ENCODE assay signal across 21 cellular contexts in the genomic region with DNA sequence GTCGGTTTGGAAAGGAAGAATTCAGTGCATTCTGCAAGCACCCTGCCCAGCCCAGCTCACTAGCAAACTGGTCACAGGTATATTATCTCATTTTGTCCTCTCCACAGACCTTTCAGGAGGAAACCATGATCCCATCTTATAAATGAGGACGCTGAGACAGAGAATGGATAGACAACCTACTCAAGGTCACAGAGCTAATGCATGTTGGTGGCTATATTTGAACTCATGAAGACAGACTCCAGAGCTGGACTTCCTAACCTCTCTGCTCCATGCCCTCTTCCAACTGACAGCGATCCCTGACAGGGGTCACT. TPM values are rescaled to one million over a fixed set of nuclear protein-coding genes. Genes with fewer than 3 reads are reported as not detected.
"Had no signal": no experiment of that assay in that cellular context is flagged by ENCODE, and none has a peak within 500 bp of the region (broad histone marks: within the 10 kb centered on the region; RNA-seq: fewer than 3 reads in every experiment).

No MANE protein-coding gene starts in this region.

- H3K9me3 ChIP-seq: ascending aorta, gastrocnemius medialis, heart left ventricle, left lung, thyroid gland had no signal

- H3K36me3 Mint-ChIP-seq: activated naive CD4-positive, alpha-beta T cell treated with anti-CD3 and anti-CD28 coated beads, Interleukin-2, amount 10 ng/mL, durations not matched to agents 7 days and 5 days; neural progenitor cell had no signal

- H3K4me1 Mint-ChIP-seq: activated CD4-positive, alpha-beta memory T cell treated with anti-CD3 and anti-CD28 coated beads, Interleukin-2, amount 10 ng/mL, durations not matched to agents 7 days and 5 days; activated naive CD4-positive, alpha-beta T cell treated with anti-CD3 and anti-CD28 coated beads, Interleukin-2, amount 10 ng/mL, durations not matched to agents 7 days and 5 days; central memory CD8-positive, alpha-beta T cell; neural progenitor cell had no signal

- H3K27ac Mint-ChIP-seq: activated CD4-positive, alpha-beta memory T cell treated with anti-CD3 and anti-CD28 coated beads, Interleukin-2, amount 10 ng/mL, durations not matched to agents 7 days and 5 days; activated naive CD4-positive, alpha-beta T cell treated with anti-CD3 and anti-CD28 coated beads, Interleukin-2, amount 10 ng/mL, durations not matched to agents 7 days and 5 days; neural progenitor cell; progenitor cell of endocrine pancreas had no signal

- H3K27ac ChIP-seq: ascending aorta, coronary artery, gastrocnemius medialis, heart left ventricle, left lung, neural progenitor cell, thyroid gland had no signal

- DNase-seq: activated CD4-positive, alpha-beta memory T cell treated with anti-CD3 and anti-CD28 coated beads, Interleukin-2, amount 10 ng/mL, durations not matched to agents 7 days and 5 days; activated CD4-positive, CD25-positive, alpha-beta regulatory T cell; activated T-cell treated with anti-CD3 and anti-CD28 coated beads, Interleukin-2, amount 50 U/mL, for 4 hours; gastrocnemius medialis; heart left ventricle; left lung; midbrain; stimulated activated CD4-positive, alpha-beta T cell treated with anti-CD3 and anti-CD28 coated beads, Interleukin-12 subunit alpha, Interleukin-12 subunit beta, amount 100 ng/mL, for 4 hours; stimulated activated naive CD4-positive, alpha-beta T cell; T-helper 9 cell; thyroid gland had no signal

- H3K27me3 Mint-ChIP-seq: progenitor cell of endocrine pancreas had no signal

- H3K4me3 Mint-ChIP-seq: activated CD4-positive, alpha-beta memory T cell treated with anti-CD3 and anti-CD28 coated beads, Interleukin-2, amount 10 ng/mL, durations not matched to agents 7 days and 5 days; activated naive CD4-positive, alpha-beta T cell treated with anti-CD3 and anti-CD28 coated beads, Interleukin-2, amount 10 ng/mL, durations not matched to agents 7 days and 5 days; activated T-cell treated with anti-CD3 and anti-CD28 coated beads, Interleukin-2, amount 50 U/mL, for 4 hours; central memory CD8-positive, alpha-beta T cell; neural progenitor cell had no signal

- ATAC-seq: activated T-cell treated with anti-CD3 and anti-CD28 coated beads, Interleukin-2, amount 50 U/mL, for 4 hours; gastrocnemius medialis; heart left ventricle; left lung had no signal

- H3K9me3 Mint-ChIP-seq: activated CD4-positive, alpha-beta memory T cell treated with anti-CD3 and anti-CD28 coated beads, Interleukin-2, amount 10 ng/mL, durations not matched to agents 7 days and 5 days; activated naive CD4-positive, alpha-beta T cell treated with anti-CD3 and anti-CD28 coated beads, Interleukin-2, amount 10 ng/mL, durations not matched to agents 7 days and 5 days; activated T-cell treated with anti-CD3 and anti-CD28 coated beads, Interleukin-2, amount 50 U/mL, for 4 hours; central memory CD8-positive, alpha-beta T cell; neural progenitor cell had no signal

- H3K27me3 ChIP-seq: ascending aorta, gastrocnemius medialis, left lung, neural progenitor cell, thyroid gland had no signal

- H3K4me1 ChIP-seq: ascending aorta, gastrocnemius medialis, heart left ventricle, left lung, neural progenitor cell, thyroid gland had no signal

- H3K36me3 ChIP-seq: ascending aorta, gastrocnemius medialis, heart left ventricle, left lung, neural progenitor cell, thyroid gland had no signal

- H3K4me3 ChIP-seq: ascending aorta, coronary artery, gastrocnemius medialis, heart left ventricle, left lung, neural progenitor cell, thyroid gland had no signal

RNA-seq across cellular contexts. Expression of gene SERPINB5, which starts 29.5 kb away (rescaled TPM):
- total RNA-seq: activated CD4-positive, alpha-beta memory T cell treated with anti-CD3 and anti-CD28 coated beads, Interleukin-2, amount 10 ng/mL, durations not matched to agents 7 days and 5 days; activated T-cell treated with anti-CD3 and anti-CD28 coated beads, Interleukin-2, amount 50 U/mL, for 4 hours; ascending aorta; gastrocnemius medialis; heart left ventricle; lung microvascular endothelial cell; osteoblast; thyroid gland had no signal
- polyA plus RNA-seq: heart left ventricle had no signal

RNA-seq across cellular contexts. Expression of gene SERPINB12, which starts 35.9 kb away (rescaled TPM):
- total RNA-seq: activated CD4-positive, alpha-beta memory T cell treated with anti-CD3 and anti-CD28 coated beads, Interleukin-2, amount 10 ng/mL, durations not matched to agents 7 days and 5 days; activated T-cell treated with anti-CD3 and anti-CD28 coated beads, Interleukin-2, amount 50 U/mL, for 4 hours; gastrocnemius medialis; heart left ventricle; kidney epithelial cell; left lung; lung microvascular endothelial cell; osteoblast; progenitor cell of endocrine pancreas; thyroid gland; urinary bladder had no signal
- polyA plus RNA-seq: heart left ventricle, urinary bladder had no signal
